Comparison of ENCODE assay signal across 12 cellular contexts in the genomic region with DNA sequence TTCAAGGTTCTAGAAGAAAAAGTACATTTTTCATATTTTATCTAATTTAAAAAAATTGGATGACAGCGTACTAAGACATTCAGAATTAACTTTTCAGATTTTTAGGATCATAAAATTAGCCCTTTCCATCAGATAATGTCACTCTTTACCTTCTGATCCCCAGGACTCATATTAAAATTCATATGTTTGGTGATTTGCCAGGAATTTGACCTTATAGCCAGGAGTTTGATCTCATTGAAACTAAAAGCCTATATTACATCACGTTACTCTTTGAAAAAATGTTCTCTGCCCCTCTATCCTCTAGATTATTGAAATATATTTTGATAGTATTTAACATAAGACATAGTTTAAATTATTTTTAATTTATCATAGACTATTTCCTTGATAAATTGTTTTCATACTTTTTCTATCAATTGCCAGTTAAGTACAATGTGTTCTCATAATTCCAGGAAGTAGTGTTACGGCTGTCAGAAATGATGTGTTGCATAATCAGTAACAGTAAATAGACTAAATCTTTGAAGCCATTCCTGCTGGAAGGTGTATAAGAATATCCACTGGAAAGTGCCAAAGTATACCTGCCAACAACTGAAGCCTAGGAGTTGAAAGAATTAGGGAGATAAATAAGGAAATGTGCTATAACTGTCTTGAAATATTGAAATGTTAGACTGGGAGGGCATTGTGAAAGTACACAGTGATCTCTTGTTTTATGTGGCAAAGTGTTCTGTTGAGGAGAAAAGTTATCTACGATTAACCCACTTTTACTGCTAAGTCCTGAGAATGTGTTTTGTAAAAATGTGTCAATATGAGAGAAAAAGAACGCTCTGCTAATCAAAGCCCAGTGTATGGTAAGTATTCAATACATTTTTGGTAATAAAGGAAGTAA. TPM values are rescaled to one million over a fixed set of nuclear protein-coding genes. Genes with fewer than 3 reads are reported as not detected.
A peak's percentile ranks its signal among the peaks of the same experiment; 100 is the strongest.
DNase-seq lines count a peak whose midpoint lies in the region; ATAC-seq and TF ChIP-seq lines count a peak whose summit lies in the region.
"Had no signal": no experiment of that assay in that cellular context is flagged by ENCODE, and none has a peak within 500 bp of the region (broad histone marks: within the 10 kb centered on the region; RNA-seq: fewer than 3 reads in every experiment).

No MANE protein-coding gene starts in this region.

- H3K4me3 Mint-ChIP-seq in brain (peak overlapping the region in 3 of 5 experiments; percentile 14 to 56 (median 36)), T-helper 17 cell (no peak overlapping the region)
- H3K4me3 Mint-ChIP-seq: T-cell, type B pancreatic cell had no signal

- H3K9me3 Mint-ChIP-seq in brain: peaks cover 0 to 3% (median 0%) of the 10 kb centered on the region in 5 experiments

- peaks cover 26% of the 10 kb centered on the region for H3K4me1 Mint-ChIP-seq in brain
- H3K4me1 Mint-ChIP-seq in T-helper 17 cell: no peaks in the 10 kb centered on the region
- H3K4me1 Mint-ChIP-seq: T-cell had no signal

- H3K27ac Mint-ChIP-seq in brain: peak overlapping the region in 4 of 5 experiments; percentile 73 to 87 (median 80)
- H3K27ac Mint-ChIP-seq in T-helper 17 cell: no peak overlapping the region
- H3K27ac Mint-ChIP-seq: T-cell, type B pancreatic cell had no signal

- no peaks in the 10 kb centered on the region for H3K9me3 ChIP-seq in T-helper 17 cell (ENCODE audit: control insufficient read depth, low read length, poor library complexity, severe bottlenecking)
- H3K9me3 ChIP-seq: BLaER1 treated with 17β-estradiol and CSF1 and Interleukin-3, amounts not matched to agents 10 nM and 100 nM had no signal

- no peaks in the 10 kb centered on the region for H3K36me3 Mint-ChIP-seq in brain
- H3K36me3 Mint-ChIP-seq in T-helper 17 cell (ENCODE audit: low read depth): no peaks in the 10 kb centered on the region
- H3K36me3 Mint-ChIP-seq: T-cell, type B pancreatic cell had no signal

- TF ChIP-seq EP300 in Ishikawa (IDR thresholded peaks at IDR 0.05; ENCODE audit: borderline replicate concordance): no peak

- no peak for TF ChIP-seq RAD21 in Ishikawa (IDR thresholded peaks at IDR 0.05; ENCODE audit: low read depth)

- no peak for TF ChIP-seq CTCF in brain (conservative IDR thresholded peaks at IDR 0.05)
- no peak for TF ChIP-seq CTCF in GM13977 (IDR thresholded peaks at IDR 0.05; ENCODE audit: extremely low read depth, insufficient read depth, missing control alignments)

- ATAC-seq in left ventricle myocardium superior (peak; percentile 61), sciatic nerve (peak; percentile 58), T-helper 17 cell (no peak), HG02759 (IDR thresholded peaks at IDR 0.05; ENCODE audit: unreplicated experiment) (no peak)
- ATAC-seq: T-cell had no signal

- H3K27me3 Mint-ChIP-seq in brain (no peaks in the 10 kb centered on the region), T-helper 17 cell (no peaks in the 10 kb centered on the region)
- H3K27me3 Mint-ChIP-seq: T-cell, type B pancreatic cell had no signal

- intact Hi-C loops in left ventricle myocardium superior (cut with micrococcal nuclease): no loop called here
- intact Hi-C loops in sciatic nerve (cut with DNase I): no loop called here

- in situ Hi-C loops in GM13977 (cut with MboI; ENCODE audit: low pct_unique_long_range_greater_than_20kb, low sequenced_read_pairs, unreplicated experiment): no loop called here

- no peak for DNase-seq in left ventricle myocardium superior
- no peak for DNase-seq in sciatic nerve (ENCODE audit: low spot score)
- DNase-seq in T-helper 17 cell: no peak
- DNase-seq in retina: no peak
- DNase-seq in GM13977 (ENCODE audit: low spot score): no peak
- DNase-seq: NCI-H1092 treated with DMSO at 0.1 percent for 48 hours, T-cell had no signal

TF ChIP-seq in Ishikawa, 13 proteins besides CTCF, POLR2A, EP300 and RAD21:
- TF ChIP-seq NFIC (IDR thresholded peaks at IDR 0.05) (peak; percentile 14; the same call in 1 of the 2 replicates), CREB1 (IDR thresholded peaks at IDR 0.05; ENCODE audit: low read depth) (no peak), TEAD4 (IDR thresholded peaks at IDR 0.05) (no peak), CEBPB (IDR thresholded peaks at IDR 0.05) (peak; percentile 95)
TF ChIP-seq in Ishikawa: peak in this region for 2.

RNA-seq across cellular contexts. Expression of gene PDGFC, which starts 32.9 kb away (rescaled TPM):
- 3.4 TPM for polyA plus RNA-seq in brain (ENCODE audit: insufficient read depth, low read depth, low replicate concordance)
- total RNA-seq in left ventricle myocardium superior: 12.8 TPM
- total RNA-seq in sciatic nerve: 12.0 TPM
- total RNA-seq in T-helper 17 cell: 1 to 10 TPM in 1 of 2 donors, under 1 TPM in 1; 0.40 to 4.8 TPM

Comparison
In these comparisons a context has a peak if more than half of its experiments do, and no peak if none do; other contexts are left out.
1. ATAC-seq: peak in left ventricle myocardium superior (single experiment) and sciatic nerve (single experiment); none in T-helper 17 cell (single experiment) and HG02759 (single experiment).